ENCODE assay signal across 34 cellular contexts in the genomic region with DNA sequence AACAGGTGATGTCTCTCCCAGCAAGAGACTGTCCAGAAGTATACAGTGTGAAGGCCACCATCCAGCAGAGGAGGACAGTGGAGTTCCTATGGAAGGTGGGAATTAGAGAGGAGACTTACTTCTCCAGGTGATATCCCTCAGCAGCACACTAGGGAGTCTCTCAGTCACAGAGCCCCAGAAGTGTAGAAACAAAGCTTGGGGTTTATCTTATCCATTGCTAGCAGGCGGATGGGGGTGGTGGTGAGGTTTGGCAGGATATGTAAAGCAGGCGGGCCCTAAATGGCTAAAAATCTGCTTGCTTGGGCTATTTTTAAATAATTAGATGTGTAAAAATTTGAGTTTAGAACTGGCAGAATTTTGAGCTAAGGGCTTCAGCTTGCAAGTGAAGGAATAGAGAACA. TPM values are rescaled to one million over a fixed set of nuclear protein-coding genes. Genes with fewer than 3 reads are reported as not detected.
"Had no signal": no experiment of that assay in that cellular context is flagged by ENCODE, and none has a peak within 500 bp of the region (broad histone marks: within the 10 kb centered on the region; RNA-seq: fewer than 3 reads in every experiment).

No MANE protein-coding gene starts in this region.

- H3K4me2 ChIP-seq: hepatocyte had no signal

- H3K36me3 ChIP-seq: ascending aorta, cardiac muscle cell, colonic mucosa, gastrocnemius medialis, right atrium auricular region, suprapubic skin, tibial artery, upper lobe of right lung, WERI-Rb-1 had no signal

- H3K27me3 ChIP-seq: ascending aorta, cardiac muscle cell, colonic mucosa, gastrocnemius medialis, hepatocyte, right atrium auricular region, suprapubic skin, tibial artery, upper lobe of right lung had no signal

- H3K4me3 ChIP-seq: ascending aorta, cardiac muscle cell, colonic mucosa, gastrocnemius medialis, hepatocyte, right atrium auricular region, suprapubic skin, tibial artery, upper lobe of right lung had no signal

- ATAC-seq: gastrocnemius medialis; naive thymus-derived CD4-positive, alpha-beta T cell; upper lobe of right lung had no signal

- H3K4me1 ChIP-seq: ascending aorta, colonic mucosa, gastrocnemius medialis, right atrium auricular region, suprapubic skin, tibial artery, upper lobe of right lung had no signal

- H3K27ac Mint-ChIP-seq: activated CD4-positive, alpha-beta memory T cell treated with anti-CD3 and anti-CD28 coated beads for 36 hours; activated CD4-positive, alpha-beta T cell treated with anti-CD3 and anti-CD28 coated beads, Interleukin-2, amount 10 ng/mL, durations not matched to agents 24 days and 14 days; activated naive CD4-positive, alpha-beta T cell treated with anti-CD3 and anti-CD28 coated beads, Interleukin-2, amount 10 ng/mL, durations not matched to agents 7 days and 5 days; activated naive CD8-positive, alpha-beta T cell treated with anti-CD3 and anti-CD28 coated beads, Interleukin-2, amount 10 ng/mL, durations not matched to agents 7 days and 5 days; activated T-helper 1 cell treated with anti-CD3 and anti-CD28 coated beads, Interleukin-12 subunit alpha, Interleukin-12 subunit beta, Interleukin-2, Interleukin-4 antibody, amounts not matched to agents 30 ng/mL and 10 ng/mL and 1 ng/mL, durations not matched to agents 14 hours and 24 hours and 36 hours; brain; immature natural killer cell; naive thymus-derived CD4-positive, alpha-beta T cell had no signal

- H3K9me3 ChIP-seq: ascending aorta, colonic mucosa, gastrocnemius medialis, right atrium auricular region, suprapubic skin, tibial artery, upper lobe of right lung had no signal

- H3K36me3 Mint-ChIP-seq: activated CD4-positive, alpha-beta memory T cell treated with anti-CD3 and anti-CD28 coated beads for 36 hours; activated naive CD4-positive, alpha-beta T cell treated with anti-CD3 and anti-CD28 coated beads, Interleukin-2, amount 10 ng/mL, durations not matched to agents 7 days and 5 days; activated naive CD8-positive, alpha-beta T cell treated with anti-CD3 and anti-CD28 coated beads, Interleukin-2, amount 10 ng/mL, durations not matched to agents 7 days and 5 days; brain; immature natural killer cell; naive thymus-derived CD4-positive, alpha-beta T cell had no signal

- H3K4me1 Mint-ChIP-seq: activated CD4-positive, alpha-beta T cell treated with anti-CD3 and anti-CD28 coated beads, Interleukin-2, amount 10 ng/mL, durations not matched to agents 24 days and 14 days; activated naive CD4-positive, alpha-beta T cell treated with anti-CD3 and anti-CD28 coated beads, Interleukin-2, amount 10 ng/mL, durations not matched to agents 7 days and 5 days; activated naive CD8-positive, alpha-beta T cell treated with anti-CD3 and anti-CD28 coated beads, Interleukin-2, amount 10 ng/mL, durations not matched to agents 7 days and 5 days; brain; immature natural killer cell; naive thymus-derived CD4-positive, alpha-beta T cell; neural crest cell had no signal

- H3K9me3 Mint-ChIP-seq: activated CD4-positive, alpha-beta memory T cell treated with anti-CD3 and anti-CD28 coated beads for 36 hours; activated CD4-positive, alpha-beta T cell treated with anti-CD3 and anti-CD28 coated beads, Interleukin-2, amount 10 ng/mL, durations not matched to agents 24 days and 14 days; activated naive CD8-positive, alpha-beta T cell treated with anti-CD3 and anti-CD28 coated beads, Interleukin-2, amount 10 ng/mL, durations not matched to agents 7 days and 5 days; activated T-helper 1 cell treated with anti-CD3 and anti-CD28 coated beads, Interleukin-12 subunit alpha, Interleukin-12 subunit beta, Interleukin-2, Interleukin-4 antibody, amounts not matched to agents 30 ng/mL and 10 ng/mL and 1 ng/mL, durations not matched to agents 14 hours and 24 hours and 36 hours; brain had no signal

- DNase-seq: activated CD4-positive, alpha-beta memory T cell treated with anti-CD3 and anti-CD28 coated beads for 36 hours; activated CD4-positive, alpha-beta T cell treated with anti-CD3 and anti-CD28 coated beads, Interleukin-2, amount 10 ng/mL, durations not matched to agents 24 days and 14 days; activated CD4-positive, CD25-positive, alpha-beta regulatory T cell treated with anti-CD3 and anti-CD28 coated beads, Interleukin-2, amount 50 U/mL, for 72 hours; activated CD8-positive, alpha-beta memory T cell treated with anti-CD3 and anti-CD28 coated beads, Interleukin-2, amount 50 U/mL, for 4 hours; activated effector memory CD4-positive, alpha-beta T cell treated with anti-CD3 and anti-CD28 coated beads, Interleukin-2, amount 50 U/mL, for 16 hours; activated naive CD4-positive, alpha-beta T cell treated with anti-CD3 and anti-CD28 coated beads, Interleukin-2, amount 10 ng/mL, durations not matched to agents 7 days and 5 days; activated naive CD8-positive, alpha-beta T cell treated with anti-CD3 and anti-CD28 coated beads, Interleukin-2, amount 10 ng/mL, durations not matched to agents 7 days and 5 days; activated T-cell treated with anti-CD3 and anti-CD28 coated beads, Interleukin-2, amount 50 U/mL, for 1 hour; cerebellar nuclear complex; colonic mucosa; effector CD8-positive, alpha-beta T cell; gastrocnemius medialis; glutamatergic neuron; immature natural killer cell; midbrain; naive thymus-derived CD4-positive, alpha-beta T cell; stimulated activated CD4-positive, alpha-beta T cell treated with anti-CD3 and anti-CD28 coated beads, Interleukin-15, amount 100 ng/mL, for 24 hours; stimulated activated CD4-positive, alpha-beta T cell treated with anti-CD3 and anti-CD28 coated beads, Interleukin-2, amount 100 ng/mL, for 24 hours; stimulated activated naive CD4-positive, alpha-beta T cell; T-helper 2 cell; tibial artery; upper lobe of right lung; WERI-Rb-1 had no signal

- H3K27ac ChIP-seq: ascending aorta, cardiac muscle cell, colonic mucosa, gastrocnemius medialis, hepatocyte, right atrium auricular region, suprapubic skin, tibial artery, upper lobe of right lung, WERI-Rb-1 had no signal

- H3K27me3 Mint-ChIP-seq: activated CD4-positive, alpha-beta memory T cell treated with anti-CD3 and anti-CD28 coated beads for 36 hours; activated CD4-positive, alpha-beta T cell treated with anti-CD3 and anti-CD28 coated beads, Interleukin-2, amount 10 ng/mL, durations not matched to agents 24 days and 14 days; activated naive CD4-positive, alpha-beta T cell treated with anti-CD3 and anti-CD28 coated beads, Interleukin-2, amount 10 ng/mL, durations not matched to agents 7 days and 5 days; activated naive CD8-positive, alpha-beta T cell treated with anti-CD3 and anti-CD28 coated beads, Interleukin-2, amount 10 ng/mL, durations not matched to agents 7 days and 5 days; naive thymus-derived CD4-positive, alpha-beta T cell had no signal

- H2AFZ ChIP-seq: hepatocyte had no signal

- H3K4me3 Mint-ChIP-seq: activated CD4-positive, alpha-beta memory T cell treated with anti-CD3 and anti-CD28 coated beads for 36 hours; activated CD4-positive, alpha-beta T cell treated with anti-CD3 and anti-CD28 coated beads, Interleukin-2, amount 10 ng/mL, durations not matched to agents 24 days and 14 days; activated naive CD4-positive, alpha-beta T cell treated with anti-CD3 and anti-CD28 coated beads, Interleukin-2, amount 10 ng/mL, durations not matched to agents 7 days and 5 days; activated naive CD8-positive, alpha-beta T cell treated with anti-CD3 and anti-CD28 coated beads, Interleukin-2, amount 10 ng/mL, durations not matched to agents 7 days and 5 days; activated T-helper 1 cell treated with anti-CD3 and anti-CD28 coated beads, Interleukin-12 subunit alpha, Interleukin-12 subunit beta, Interleukin-2, Interleukin-4 antibody, amounts not matched to agents 30 ng/mL and 10 ng/mL and 1 ng/mL, durations not matched to agents 14 hours and 24 hours and 36 hours; brain; immature natural killer cell; naive thymus-derived CD4-positive, alpha-beta T cell; neural crest cell had no signal

RNA-seq across cellular contexts. Expression of gene RGS18, which starts 50.1 kb away (rescaled TPM):
- total RNA-seq: activated T-helper 1 cell treated with anti-CD3 and anti-CD28 coated beads, Interleukin-12 subunit alpha, Interleukin-12 subunit beta, Interleukin-2, Interleukin-4 antibody, amounts not matched to agents 30 ng/mL and 10 ng/mL and 1 ng/mL, durations not matched to agents 14 hours and 24 hours and 36 hours; cardiac muscle cell; dermis microvascular lymphatic vessel endothelial cell; epithelial cell of proximal tubule; kidney epithelial cell; neural crest cell had no signal
- polyA plus RNA-seq: cardiac muscle cell, hepatocyte had no signal
